In the genomic region with DNA sequence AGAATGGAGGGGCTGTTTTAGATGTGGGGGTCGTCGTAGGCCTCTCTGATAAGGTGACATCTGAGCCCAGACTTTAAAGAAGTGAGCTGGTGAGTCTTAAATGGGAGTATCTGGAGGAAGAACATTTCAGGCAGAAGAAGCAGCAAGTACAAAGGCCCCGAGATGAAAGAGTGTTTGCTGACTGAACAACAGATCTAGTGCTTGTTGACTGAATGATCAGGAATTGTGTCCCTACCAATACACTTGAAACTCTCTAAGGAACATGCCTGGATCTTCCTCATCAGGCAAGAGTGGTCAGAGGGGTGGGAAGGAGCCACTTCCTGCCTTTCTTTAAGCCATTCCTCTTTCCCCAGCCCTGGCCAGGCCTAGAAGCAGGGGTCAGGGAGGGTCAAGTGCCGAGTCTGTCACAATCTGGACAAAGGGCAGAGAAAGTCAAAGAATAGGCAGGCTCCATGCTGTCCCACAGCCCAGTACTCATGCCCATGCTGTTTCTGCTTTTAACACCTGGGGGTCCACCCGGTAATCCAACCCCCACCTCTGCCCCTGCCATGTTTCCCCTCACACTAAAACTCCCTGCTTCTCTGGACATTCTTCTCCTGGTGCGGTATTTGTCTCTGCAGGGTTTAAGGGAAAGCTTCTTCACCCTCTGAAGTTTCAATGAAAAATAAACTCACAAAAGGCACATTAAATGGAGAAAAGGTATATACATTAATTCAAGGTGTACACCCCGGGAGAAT, we compare ENCODE assay signal across 1 cellular context.
TF ChIP-seq lines count a peak whose summit lies in the region.

No MANE protein-coding gene starts in this region.

TF ChIP-seq in HepG2, 621 proteins besides CTCF, POLR2A, EP300 and RAD21 (continues in another document):
- TF ChIP-seq XRCC5 (optimal IDR thresholded peaks at IDR 0.05; ENCODE audit: low read length) (peak; percentile 16), ZNF335 (CRISPR knock-in tag; IDR thresholded peaks at IDR 0.05) (0 out of 2 replicates have a peak, but pooled peaks have one; percentile 8), ZNF556 (CRISPR knock-in tag; IDR thresholded peaks at IDR 0.05; ENCODE audit: borderline replicate concordance) (no peak), ELF3 (CRISPR knock-in tag; IDR thresholded peaks at IDR 0.05) (peak; percentile 54), SOX13 (IDR thresholded peaks at IDR 0.05) (no peak), SOX13 (CRISPR knock-in tag; conservative IDR thresholded peaks at IDR 0.05 in 1 of 2, IDR thresholded peaks at IDR 0.05 in 1 of 2) (peak in 1 of 2 experiments; percentile 67; a peak in 1 of 4 replicates), CEBPB (IDR thresholded peaks at IDR 0.05; ENCODE audit: borderline replicate concordance, low read depth, low read length) (peak; percentile 68; the same call in 1 of the 2 replicates), TCF7L2 (IDR thresholded peaks at IDR 0.05; ENCODE audit: low read depth, low read length) (no peak), MEIS1 (CRISPR knock-in tag; IDR thresholded peaks at IDR 0.05; ENCODE audit: borderline replicate concordance) (no peak), GATA4 (IDR thresholded peaks at IDR 0.05; ENCODE audit: borderline replicate concordance, low read depth) (no peak), ZBTB8A (CRISPR knock-in tag; IDR thresholded peaks at IDR 0.05; ENCODE audit: borderline replicate concordance, low read depth) (no peak), HNF4G (IDR thresholded peaks at IDR 0.05; ENCODE audit: borderline replicate concordance, low read depth, low read length) (peak; percentile 70), HNF4G (CRISPR knock-in tag; IDR thresholded peaks at IDR 0.05; ENCODE audit: borderline replicate concordance, low read depth) (0 out of 2 replicates have a peak, but pooled peaks have one; percentile 26), FOXP1 (IDR thresholded peaks at IDR 0.05) (no peak), FOXP1 (CRISPR knock-in tag; IDR thresholded peaks at IDR 0.05) (0 out of 2 replicates have a peak, but pooled peaks have one; percentile 25), ZSCAN21 (CRISPR knock-in tag; IDR thresholded peaks at IDR 0.05; ENCODE audit: borderline replicate concordance) (peak; percentile 57; the same call in 1 of the 2 replicates), HMG20A (CRISPR knock-in tag; IDR thresholded peaks at IDR 0.05; ENCODE audit: borderline replicate concordance) (peak; percentile 65), HOXA3 (CRISPR knock-in tag; IDR thresholded peaks at IDR 0.05) (peak; percentile 19; the same call in 1 of the 2 replicates), ZFX (CRISPR knock-in tag; IDR thresholded peaks at IDR 0.05; ENCODE audit: low read depth) (0 out of 2 replicates have a peak, but pooled peaks have one; percentile 42), ZNF263 (CRISPR knock-in tag; IDR thresholded peaks at IDR 0.05) (0 out of 2 replicates have a peak, but pooled peaks have one; percentile 13), FLYWCH1 (CRISPR knock-in tag; IDR thresholded peaks at IDR 0.05) (no peak), ZFP62 (CRISPR knock-in tag; IDR thresholded peaks at IDR 0.05) (no peak), ZNF124 (CRISPR knock-in tag; IDR thresholded peaks at IDR 0.05) (no peak), JDP2 (CRISPR knock-in tag; IDR thresholded peaks at IDR 0.05; ENCODE audit: borderline replicate concordance) (no peak), ZNF350 (CRISPR knock-in tag; IDR thresholded peaks at IDR 0.05; ENCODE audit: borderline replicate concordance, low read depth) (peak; percentile 61; the same call in 1 of the 2 replicates), PITX1 (CRISPR knock-in tag; IDR thresholded peaks at IDR 0.05) (peak; percentile 48; the same call in 1 of the 2 replicates), RARA (CRISPR knock-in tag; IDR thresholded peaks at IDR 0.05) (peak; percentile 84), YEATS4 (CRISPR knock-in tag; IDR thresholded peaks at IDR 0.05; ENCODE audit: borderline replicate concordance) (no peak), SP2 (CRISPR knock-in tag; IDR thresholded peaks at IDR 0.05) (0 out of 2 replicates have a peak, but pooled peaks have one; percentile 20), LCORL (IDR thresholded peaks at IDR 0.05) (no peak), LCORL (CRISPR knock-in tag; IDR thresholded peaks at IDR 0.05) (no peak), ZSCAN25 (CRISPR knock-in tag; IDR thresholded peaks at IDR 0.05) (no peak)
- TF ChIP-seq, protein P1, sequence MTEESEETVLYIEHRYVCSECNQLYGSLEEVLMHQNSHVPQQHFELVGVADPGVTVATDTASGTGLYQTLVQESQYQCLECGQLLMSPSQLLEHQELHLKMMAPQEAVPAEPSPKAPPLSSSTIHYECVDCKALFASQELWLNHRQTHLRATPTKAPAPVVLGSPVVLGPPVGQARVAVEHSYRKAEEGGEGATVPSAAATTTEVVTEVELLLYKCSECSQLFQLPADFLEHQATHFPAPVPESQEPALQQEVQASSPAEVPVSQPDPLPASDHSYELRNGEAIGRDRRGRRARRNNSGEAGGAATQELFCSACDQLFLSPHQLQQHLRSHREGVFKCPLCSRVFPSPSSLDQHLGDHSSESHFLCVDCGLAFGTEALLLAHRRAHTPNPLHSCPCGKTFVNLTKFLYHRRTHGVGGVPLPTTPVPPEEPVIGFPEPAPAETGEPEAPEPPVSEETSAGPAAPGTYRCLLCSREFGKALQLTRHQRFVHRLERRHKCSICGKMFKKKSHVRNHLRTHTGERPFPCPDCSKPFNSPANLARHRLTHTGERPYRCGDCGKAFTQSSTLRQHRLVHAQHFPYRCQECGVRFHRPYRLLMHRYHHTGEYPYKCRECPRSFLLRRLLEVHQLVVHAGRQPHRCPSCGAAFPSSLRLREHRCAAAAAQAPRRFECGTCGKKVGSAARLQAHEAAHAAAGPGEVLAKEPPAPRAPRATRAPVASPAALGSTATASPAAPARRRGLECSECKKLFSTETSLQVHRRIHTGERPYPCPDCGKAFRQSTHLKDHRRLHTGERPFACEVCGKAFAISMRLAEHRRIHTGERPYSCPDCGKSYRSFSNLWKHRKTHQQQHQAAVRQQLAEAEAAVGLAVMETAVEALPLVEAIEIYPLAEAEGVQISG (CRISPR knock-in tag; IDR thresholded peaks at IDR 0.05) = 0 out of 2 replicates have a peak, but pooled peaks have one; percentile 27
- TF ChIP-seq, protein P2, sequence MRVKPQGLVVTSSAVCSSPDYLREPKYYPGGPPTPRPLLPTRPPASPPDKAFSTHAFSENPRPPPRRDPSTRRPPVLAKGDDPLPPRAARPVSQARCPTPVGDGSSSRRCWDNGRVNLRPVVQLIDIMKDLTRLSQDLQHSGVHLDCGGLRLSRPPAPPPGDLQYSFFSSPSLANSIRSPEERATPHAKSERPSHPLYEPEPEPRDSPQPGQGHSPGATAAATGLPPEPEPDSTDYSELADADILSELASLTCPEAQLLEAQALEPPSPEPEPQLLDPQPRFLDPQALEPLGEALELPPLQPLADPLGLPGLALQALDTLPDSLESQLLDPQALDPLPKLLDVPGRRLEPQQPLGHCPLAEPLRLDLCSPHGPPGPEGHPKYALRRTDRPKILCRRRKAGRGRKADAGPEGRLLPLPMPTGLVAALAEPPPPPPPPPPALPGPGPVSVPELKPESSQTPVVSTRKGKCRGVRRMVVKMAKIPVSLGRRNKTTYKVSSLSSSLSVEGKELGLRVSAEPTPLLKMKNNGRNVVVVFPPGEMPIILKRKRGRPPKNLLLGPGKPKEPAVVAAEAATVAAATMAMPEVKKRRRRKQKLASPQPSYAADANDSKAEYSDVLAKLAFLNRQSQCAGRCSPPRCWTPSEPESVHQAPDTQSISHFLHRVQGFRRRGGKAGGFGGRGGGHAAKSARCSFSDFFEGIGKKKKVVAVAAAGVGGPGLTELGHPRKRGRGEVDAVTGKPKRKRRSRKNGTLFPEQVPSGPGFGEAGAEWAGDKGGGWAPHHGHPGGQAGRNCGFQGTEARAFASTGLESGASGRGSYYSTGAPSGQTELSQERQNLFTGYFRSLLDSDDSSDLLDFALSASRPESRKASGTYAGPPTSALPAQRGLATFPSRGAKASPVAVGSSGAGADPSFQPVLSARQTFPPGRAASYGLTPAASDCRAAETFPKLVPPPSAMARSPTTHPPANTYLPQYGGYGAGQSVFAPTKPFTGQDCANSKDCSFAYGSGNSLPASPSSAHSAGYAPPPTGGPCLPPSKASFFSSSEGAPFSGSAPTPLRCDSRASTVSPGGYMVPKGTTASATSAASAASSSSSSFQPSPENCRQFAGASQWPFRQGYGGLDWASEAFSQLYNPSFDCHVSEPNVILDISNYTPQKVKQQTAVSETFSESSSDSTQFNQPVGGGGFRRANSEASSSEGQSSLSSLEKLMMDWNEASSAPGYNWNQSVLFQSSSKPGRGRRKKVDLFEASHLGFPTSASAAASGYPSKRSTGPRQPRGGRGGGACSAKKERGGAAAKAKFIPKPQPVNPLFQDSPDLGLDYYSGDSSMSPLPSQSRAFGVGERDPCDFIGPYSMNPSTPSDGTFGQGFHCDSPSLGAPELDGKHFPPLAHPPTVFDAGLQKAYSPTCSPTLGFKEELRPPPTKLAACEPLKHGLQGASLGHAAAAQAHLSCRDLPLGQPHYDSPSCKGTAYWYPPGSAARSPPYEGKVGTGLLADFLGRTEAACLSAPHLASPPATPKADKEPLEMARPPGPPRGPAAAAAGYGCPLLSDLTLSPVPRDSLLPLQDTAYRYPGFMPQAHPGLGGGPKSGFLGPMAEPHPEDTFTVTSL (CRISPR knock-in tag; IDR thresholded peaks at IDR 0.05; ENCODE audit: borderline replicate concordance) = no peak
- TF ChIP-seq, protein P3, sequence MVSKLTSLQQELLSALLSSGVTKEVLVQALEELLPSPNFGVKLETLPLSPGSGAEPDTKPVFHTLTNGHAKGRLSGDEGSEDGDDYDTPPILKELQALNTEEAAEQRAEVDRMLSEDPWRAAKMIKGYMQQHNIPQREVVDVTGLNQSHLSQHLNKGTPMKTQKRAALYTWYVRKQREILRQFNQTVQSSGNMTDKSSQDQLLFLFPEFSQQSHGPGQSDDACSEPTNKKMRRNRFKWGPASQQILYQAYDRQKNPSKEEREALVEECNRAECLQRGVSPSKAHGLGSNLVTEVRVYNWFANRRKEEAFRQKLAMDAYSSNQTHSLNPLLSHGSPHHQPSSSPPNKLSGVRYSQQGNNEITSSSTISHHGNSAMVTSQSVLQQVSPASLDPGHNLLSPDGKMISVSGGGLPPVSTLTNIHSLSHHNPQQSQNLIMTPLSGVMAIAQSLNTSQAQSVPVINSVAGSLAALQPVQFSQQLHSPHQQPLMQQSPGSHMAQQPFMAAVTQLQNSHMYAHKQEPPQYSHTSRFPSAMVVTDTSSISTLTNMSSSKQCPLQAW (CRISPR knock-in tag; IDR thresholded peaks at IDR 0.05) = peak; percentile 51; the same call in 1 of the 2 replicates
- TF ChIP-seq, protein P4, sequence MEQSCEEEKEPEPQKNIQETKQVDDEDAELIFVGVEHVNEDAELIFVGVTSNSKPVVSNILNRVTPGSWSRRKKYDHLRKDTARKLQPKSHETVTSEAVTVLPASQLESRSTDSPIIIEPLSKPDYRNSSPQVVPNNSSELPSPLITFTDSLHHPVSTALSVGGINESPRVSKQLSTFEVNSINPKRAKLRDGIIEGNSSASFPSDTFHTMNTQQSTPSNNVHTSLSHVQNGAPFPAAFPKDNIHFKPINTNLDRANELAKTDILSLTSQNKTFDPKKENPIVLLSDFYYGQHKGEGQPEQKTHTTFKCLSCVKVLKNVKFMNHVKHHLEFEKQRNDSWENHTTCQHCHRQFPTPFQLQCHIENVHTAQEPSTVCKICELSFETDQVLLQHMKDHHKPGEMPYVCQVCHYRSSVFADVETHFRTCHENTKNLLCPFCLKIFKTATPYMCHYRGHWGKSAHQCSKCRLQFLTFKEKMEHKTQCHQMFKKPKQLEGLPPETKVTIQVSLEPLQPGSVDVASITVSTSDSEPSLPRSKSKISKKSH (CRISPR knock-in tag; IDR thresholded peaks at IDR 0.05; ENCODE audit: borderline replicate concordance) = no peak
- TF ChIP-seq, protein P5, sequence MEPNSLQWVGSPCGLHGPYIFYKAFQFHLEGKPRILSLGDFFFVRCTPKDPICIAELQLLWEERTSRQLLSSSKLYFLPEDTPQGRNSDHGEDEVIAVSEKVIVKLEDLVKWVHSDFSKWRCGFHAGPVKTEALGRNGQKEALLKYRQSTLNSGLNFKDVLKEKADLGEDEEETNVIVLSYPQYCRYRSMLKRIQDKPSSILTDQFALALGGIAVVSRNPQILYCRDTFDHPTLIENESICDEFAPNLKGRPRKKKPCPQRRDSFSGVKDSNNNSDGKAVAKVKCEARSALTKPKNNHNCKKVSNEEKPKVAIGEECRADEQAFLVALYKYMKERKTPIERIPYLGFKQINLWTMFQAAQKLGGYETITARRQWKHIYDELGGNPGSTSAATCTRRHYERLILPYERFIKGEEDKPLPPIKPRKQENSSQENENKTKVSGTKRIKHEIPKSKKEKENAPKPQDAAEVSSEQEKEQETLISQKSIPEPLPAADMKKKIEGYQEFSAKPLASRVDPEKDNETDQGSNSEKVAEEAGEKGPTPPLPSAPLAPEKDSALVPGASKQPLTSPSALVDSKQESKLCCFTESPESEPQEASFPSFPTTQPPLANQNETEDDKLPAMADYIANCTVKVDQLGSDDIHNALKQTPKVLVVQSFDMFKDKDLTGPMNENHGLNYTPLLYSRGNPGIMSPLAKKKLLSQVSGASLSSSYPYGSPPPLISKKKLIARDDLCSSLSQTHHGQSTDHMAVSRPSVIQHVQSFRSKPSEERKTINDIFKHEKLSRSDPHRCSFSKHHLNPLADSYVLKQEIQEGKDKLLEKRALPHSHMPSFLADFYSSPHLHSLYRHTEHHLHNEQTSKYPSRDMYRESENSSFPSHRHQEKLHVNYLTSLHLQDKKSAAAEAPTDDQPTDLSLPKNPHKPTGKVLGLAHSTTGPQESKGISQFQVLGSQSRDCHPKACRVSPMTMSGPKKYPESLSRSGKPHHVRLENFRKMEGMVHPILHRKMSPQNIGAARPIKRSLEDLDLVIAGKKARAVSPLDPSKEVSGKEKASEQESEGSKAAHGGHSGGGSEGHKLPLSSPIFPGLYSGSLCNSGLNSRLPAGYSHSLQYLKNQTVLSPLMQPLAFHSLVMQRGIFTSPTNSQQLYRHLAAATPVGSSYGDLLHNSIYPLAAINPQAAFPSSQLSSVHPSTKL (CRISPR knock-in tag; IDR thresholded peaks at IDR 0.05) = peak; percentile 76
- TF ChIP-seq, protein P6, sequence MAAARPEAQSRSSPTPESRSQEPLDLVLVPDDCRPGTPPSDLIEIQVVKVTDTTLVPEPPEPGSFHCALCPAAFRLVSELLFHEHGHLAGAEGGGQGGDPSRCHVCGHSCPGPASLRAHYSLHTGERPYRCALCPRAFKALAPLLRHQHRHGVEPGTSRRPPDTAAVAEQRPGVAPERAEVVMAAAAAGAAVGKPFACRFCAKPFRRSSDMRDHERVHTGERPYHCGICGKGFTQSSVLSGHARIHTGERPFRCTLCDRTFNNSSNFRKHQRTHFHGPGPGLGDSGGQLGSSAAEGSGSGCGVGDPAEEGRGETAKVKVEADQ (CRISPR knock-in tag; IDR thresholded peaks at IDR 0.05; ENCODE audit: borderline replicate concordance) = no peak
